9 cellular contexts compared by ENCODE assay signal in the genomic region with DNA sequence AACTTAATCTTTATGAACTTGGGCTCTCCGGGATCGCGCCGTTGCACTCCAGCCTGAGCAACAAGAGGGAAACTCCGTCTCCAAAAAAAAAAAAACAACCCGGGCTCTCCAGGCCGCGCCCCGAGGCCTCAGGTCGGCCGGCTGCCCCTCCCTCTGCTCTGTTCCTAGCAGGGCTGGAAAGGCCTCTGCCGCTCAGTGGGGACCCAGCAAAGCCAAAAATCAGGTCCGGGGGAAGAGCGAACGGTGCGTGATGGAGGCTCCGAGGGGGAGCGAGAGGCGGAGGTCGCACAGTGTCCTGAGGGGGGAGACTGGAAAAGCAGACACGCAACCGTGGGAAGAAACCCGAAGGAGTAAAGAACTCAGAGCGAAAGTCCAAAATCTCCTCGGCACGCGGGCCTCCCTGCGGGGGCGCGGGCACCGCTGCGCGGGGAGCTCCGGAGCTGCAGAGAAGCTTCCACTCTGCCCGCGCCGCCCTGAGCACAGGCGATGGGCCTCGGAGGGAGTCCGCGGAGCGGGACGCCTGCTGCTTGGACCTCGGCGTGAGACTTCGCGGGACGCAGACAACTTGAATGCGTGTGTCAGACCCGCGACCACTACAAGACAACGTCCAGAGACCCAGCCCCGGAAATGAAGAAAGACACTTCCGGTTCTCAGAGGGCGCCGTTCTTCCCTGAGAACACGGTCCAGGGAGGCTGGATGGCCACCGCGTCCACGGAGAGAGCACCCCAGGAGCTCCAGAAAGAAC.
DNase-seq lines count a peak whose midpoint lies in the region; ATAC-seq, FAIRE-seq and TF ChIP-seq lines count a peak whose summit lies in the region.
"Had no signal": no experiment of that assay in that cellular context is flagged by ENCODE, and none has a peak within 500 bp of the region (broad histone marks: within the 10 kb centered on the region; RNA-seq: fewer than 3 reads in every experiment).

No MANE protein-coding gene starts in this region.

- TF ChIP-seq CTCF in ascending aorta (IDR thresholded peaks at IDR 0.05) (no peak), kidney (IDR thresholded peaks at IDR 0.05; ENCODE audit: borderline replicate concordance, extremely low read depth, insufficient read depth) (no peak), D721Med (IDR thresholded peaks at IDR 0.05; ENCODE audit: insufficient read depth, missing control alignments) (no peak)

- H3K4me1 ChIP-seq in ascending aorta: no peaks in the 10 kb centered on the region
- peaks cover 0 to 2% of the 10 kb centered on the region in 2 donors for H3K4me1 ChIP-seq in kidney (ENCODE audit: control insufficient read depth in 1 of 2, insufficient read depth in 1 of 2, low read depth in 1 of 2, low read length in 2 of 2)

- DNase-seq in NCI-H2081 (lab: John Stamatoyannopoulos, UW) (peak; percentile 43 to 70), NCI-H2081 treated with DMSO at 0.1 percent for 48 hours (lab: John Stamatoyannopoulos, UW) (no peak), ascending aorta (ENCODE audit: low spot score in 2 of 2) (peak in 1 of 2 donors; percentile 62), kidney (peak; percentile 71), D721Med (ENCODE audit: insufficient read length, low spot score) (no peak)
- peak; percentile 22 for DNase-seq in stimulated activated CD8-positive, alpha-beta memory T cell treated with anti-CD3 and anti-CD28 coated beads, Interleukin-4, amount 100 ng/mL, for 48 hours
- DNase-seq in NK-92 treated with Interleukin-12 subunit alpha and Interleukin-12 subunit beta, amount 100 ng/mL, for 24 hours (lab: John Stamatoyannopoulos, UW): no peak

- intact Hi-C loops in ascending aorta (cut with DNase I) (no loop called here), kidney (cut with DNase I) (no loop called here)

- H3K27ac ChIP-seq in ascending aorta (no peak overlapping the region), kidney (ENCODE audit: low read depth in 2 of 2, low read length in 2 of 2) (no peak overlapping the region)
- H3K27ac ChIP-seq: BLaER1 had no signal

- no peak for ATAC-seq in GM18498 (IDR thresholded peaks at IDR 0.05; ENCODE audit: unreplicated experiment)

- no peak overlapping the region for H3K9ac ChIP-seq in kidney (ENCODE audit: low read length in 2 of 2)
- H3K9ac ChIP-seq: BLaER1 had no signal

- H3K4me3 ChIP-seq in ascending aorta (peak overlapping the region; percentile 70 to 73), kidney (ENCODE audit: low read length in 2 of 2) (peak overlapping the region; percentile 71 to 74)
- H3K4me3 ChIP-seq: BLaER1 had no signal

- no peaks in the 10 kb centered on the region for H3K27me3 ChIP-seq in ascending aorta
- H3K27me3 ChIP-seq: BLaER1 had no signal

- H3K36me3 ChIP-seq in ascending aorta (no peaks in the 10 kb centered on the region), kidney (ENCODE audit: control insufficient read depth in 1 of 2, insufficient read depth in 2 of 2, low read length in 2 of 2) (no peaks in the 10 kb centered on the region)
- H3K36me3 ChIP-seq: BLaER1 had no signal

- no peaks in the 10 kb centered on the region for H3K9me3 ChIP-seq in ascending aorta
- H3K9me3 ChIP-seq in kidney (ENCODE audit: control insufficient read depth in 1 of 2, low read length in 2 of 2): no peaks in the 10 kb centered on the region

- FAIRE-seq in kidney (lab: Jason Lieb, UNC) (no peak), D721Med (lab: Jason Lieb, UNC) (no peak)

Comparison
In these comparisons a context has a peak if more than half of its experiments do, and no peak if none do; other contexts are left out.
1. DNase-seq: peak in NCI-H2081 (2 of 2), kidney (single experiment) and stimulated activated CD8-positive, alpha-beta memory T cell treated with anti-CD3 and anti-CD28 coated beads, Interleukin-4, amount 100 ng/mL, for 48 hours (single experiment); none in NCI-H2081 treated with DMSO at 0.1 percent for 48 hours (single experiment), NK-92 treated with Interleukin-12 subunit alpha and Interleukin-12 subunit beta, amount 100 ng/mL, for 24 hours (single experiment) and D721Med (single experiment).